ENCODE assay signal across 9 cellular contexts in the genomic region with DNA sequence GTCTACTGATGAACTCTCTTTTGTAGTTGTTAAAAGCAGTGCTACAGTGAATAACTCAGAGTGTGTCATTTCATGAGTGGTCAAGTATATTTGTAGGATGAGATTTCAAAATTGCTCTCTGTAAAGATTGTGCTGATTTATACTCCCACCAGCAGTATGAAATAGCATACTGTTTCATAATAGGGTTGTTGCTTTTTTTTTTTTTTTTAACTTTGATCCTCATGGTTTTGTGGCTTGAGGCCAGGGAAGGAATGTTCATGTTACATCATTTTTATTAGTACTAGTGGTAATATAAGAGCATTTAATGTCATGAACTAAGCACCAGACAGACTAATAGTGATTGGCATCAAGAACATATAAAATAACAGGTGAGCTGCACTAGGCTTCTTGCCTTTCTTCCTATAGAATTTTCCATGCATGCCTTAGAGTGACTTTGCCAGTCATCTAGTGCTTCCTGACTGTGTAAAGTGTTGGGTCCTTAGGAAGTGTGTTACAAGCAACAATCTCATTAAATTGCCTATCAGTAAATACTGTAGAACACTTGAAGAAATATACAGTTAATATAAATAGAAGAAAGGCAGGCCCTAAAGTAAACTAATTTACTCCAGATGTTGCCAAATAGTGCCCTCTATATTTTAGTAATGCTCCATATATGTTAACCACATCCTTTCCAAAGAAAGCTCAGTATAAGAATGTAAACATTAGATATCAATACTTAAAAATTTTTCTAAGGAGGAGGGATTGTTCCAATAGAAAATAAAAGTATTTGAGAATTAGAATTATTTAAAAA. TPM values are rescaled to one million over a fixed set of nuclear protein-coding genes. Genes with fewer than 3 reads are reported as not detected.
DNase-seq lines count a peak whose midpoint lies in the region; ATAC-seq, FAIRE-seq and TF ChIP-seq lines count a peak whose summit lies in the region.
"Had no signal": no experiment of that assay in that cellular context is flagged by ENCODE, and none has a peak within 500 bp of the region (broad histone marks: within the 10 kb centered on the region; RNA-seq: fewer than 3 reads in every experiment).

No MANE protein-coding gene starts in this region.

- H3K4me3 ChIP-seq in HFF-Myc (replicated peaks; ENCODE audit: low read depth, low read length): no peak overlapping the region
- H3K4me3 ChIP-seq: thoracic aorta had no signal

- TF ChIP-seq CTCF in HFF-Myc (IDR thresholded peaks at IDR 0.05; ENCODE audit: low read depth, low read length, missing control alignments): no peak

- FAIRE-seq in G401.6 (lab: Jason Lieb, UNC): peak; percentile 8

- peak; percentile 27 for DNase-seq in HFF-Myc (ENCODE audit: extremely low read depth, low read depth)
- peak; percentile 14 for DNase-seq in RPMI7951 (ENCODE audit: low read depth)
- no peak for DNase-seq in left lobe of liver (ENCODE audit: low spot score)
- DNase-seq in cerebellar nuclear complex (lab: John Stamatoyannopoulos, UW): no peak
- no peak for DNase-seq in T-helper 9 cell

- ATAC-seq in left lobe of liver (peak; percentile 76), GM19035 (IDR thresholded peaks at IDR 0.05; ENCODE audit: unreplicated experiment) (no peak), HG03280 (IDR thresholded peaks at IDR 0.05; ENCODE audit: unreplicated experiment) (no peak)

RNA-seq across cellular contexts. Expression of a gene that starts 38.6 kb away (rescaled TPM):
- 88.9 and 95.4 TPM in 2 replicates for total RNA-seq in RPMI7951 (2014; rRNA removed; shearing (Covaris generic))
- total RNA-seq in left lobe of liver: 93.5 TPM

Comparison
In these comparisons a context has a peak if more than half of its experiments do, and no peak if none do; other contexts are left out.
1. DNase-seq: peak in HFF-Myc (single experiment) and RPMI7951 (single experiment); none in left lobe of liver (single experiment), cerebellar nuclear complex (0 of 2) and T-helper 9 cell (single experiment).